Comparison of ENCODE assay signal across 8 cellular contexts in the genomic region with DNA sequence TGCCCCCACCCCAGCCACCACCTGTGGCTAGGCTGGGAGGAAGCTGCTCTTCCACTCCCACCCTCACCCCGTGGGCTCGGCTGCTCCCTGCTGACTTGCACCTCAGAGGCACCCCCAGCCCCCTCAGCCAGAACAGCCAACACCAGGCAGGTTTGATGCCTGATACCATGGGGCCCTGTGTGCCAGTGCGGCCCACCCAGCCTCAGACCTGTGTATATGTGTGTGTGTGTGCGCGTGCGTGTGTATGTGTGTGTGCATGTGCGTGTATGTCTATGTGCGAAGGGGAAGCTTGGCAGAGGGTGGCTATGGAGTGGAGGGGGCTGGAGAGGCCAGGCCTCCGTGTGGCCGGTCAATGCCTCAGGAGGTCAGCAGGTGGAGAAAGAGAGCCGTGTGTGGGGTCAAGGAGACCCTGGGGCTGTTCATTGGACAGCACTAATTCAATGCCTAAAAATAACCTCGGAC. TPM values are rescaled to one million over a fixed set of nuclear protein-coding genes. Genes with fewer than 3 reads are reported as not detected.
A peak's percentile ranks its signal among the peaks of the same experiment; 100 is the strongest.
DNase-seq lines count a peak whose midpoint lies in the region; ATAC-seq and TF ChIP-seq lines count a peak whose summit lies in the region.

No MANE protein-coding gene starts in this region.

- no peaks in the 10 kb centered on the region for H3K27me3 ChIP-seq in PC-9 (ENCODE audit: insufficient read depth, low read depth)
- H3K27me3 ChIP-seq in CD4-positive, alpha-beta T cell (ENCODE audit: control insufficient read depth, insufficient read depth, low read length), result no peaks in the 10 kb centered on the region

- peaks cover 5% of the 10 kb centered on the region; the same call in 1 of the 2 replicates for H3F3A ChIP-seq in PC-9 (ENCODE audit: insufficient read depth, low read depth)

- no peaks in the 10 kb centered on the region; the same call in none of the 2 replicates for H4K20me1 ChIP-seq in PC-9 (ENCODE audit: insufficient read depth)

- no peaks in the 10 kb centered on the region for H3K36me3 ChIP-seq in PC-9 (ENCODE audit: low read depth)

- H3K27ac Mint-ChIP-seq in CD4-positive, alpha-beta T cell, result no peak overlapping the region

- POLR2A ChIA-PET in PC-9 (lab: Charles Lee; ENCODE audit: unreplicated experiment), result no interaction called here
- POLR2A ChIA-PET in CD4-positive, alpha-beta T cell (lab: Charles Lee), result no interaction called here

- TF ChIP-seq CTCF in GM12865 (IDR thresholded peaks at IDR 0.05; ENCODE audit: insufficient read depth, low read depth, low read length, missing control alignments) (peak; percentile 29), PC-9 (conservative IDR thresholded peaks at IDR 0.05) (peak; percentile 60), fibroblast of the aortic adventitia (IDR thresholded peaks at IDR 0.05; ENCODE audit: insufficient read depth, low read length) (peak; percentile 65)
- no peak for TF ChIP-seq CTCF in CD4-positive, alpha-beta T cell (IDR thresholded peaks at IDR 0.05)

- DNase-seq in GM12865 (ENCODE audit: low read depth) (peak; percentile 23), PC-9 (peak in 1 of 2 experiments; percentile 39), fibroblast of the aortic adventitia (ENCODE audit: low read depth) (peak; percentile 33), retina (peak; percentile 80), T1000 (lab: John Stamatoyannopoulos, UW) (no peak)
- DNase-seq in CD4-positive, alpha-beta T cell, result no peak

- no peak overlapping the region for H3K27ac ChIP-seq in PC-9
- no peak overlapping the region for H3K27ac ChIP-seq in CD4-positive, alpha-beta T cell (ENCODE audit: low read depth, low read length)

- H3K36me3 Mint-ChIP-seq in CD4-positive, alpha-beta T cell (ENCODE audit: low read depth), result no peaks in the 10 kb centered on the region

- no peaks in the 10 kb centered on the region for H3K27me3 Mint-ChIP-seq in CD4-positive, alpha-beta T cell

- CTCF ChIA-PET in PC-9 (lab: Charles Lee), result no interaction called here
- CTCF ChIA-PET in CD4-positive, alpha-beta T cell (lab: Charles Lee), result interaction anchor here (0.7 kb wide), 1 partner anchor 53 kb away, joined by 3 read pairs; no protein-coding TSS in a partner anchor

- H3K4me1 ChIP-seq in PC-9 (replicated peaks; ENCODE audit: insufficient read depth), result peaks cover 9% of the 10 kb centered on the region; the same call in 1 of the 2 replicates

- no peak overlapping the region for H2AFZ ChIP-seq in PC-9

- H3K9me3 ChIP-seq in PC-9 (ENCODE audit: insufficient read depth, low read depth), result no peaks in the 10 kb centered on the region
- H3K9me3 ChIP-seq in CD4-positive, alpha-beta T cell (ENCODE audit: control insufficient read depth, low read length), result no peaks in the 10 kb centered on the region

- BruUV-seq in PC-9 (replicated peaks; lab: Mats Ljungman, UMichigan), result no TSS peak

- H3K4me2 ChIP-seq in PC-9, result no peak overlapping the region

- intact Hi-C loops in PC-9 (cut with micrococcal nuclease; ENCODE audit: unreplicated experiment), result loop anchor here (2.0 to 5.0 kb wide), 4 partner anchors 57 to 487 kb away; no protein-coding TSS in a partner anchor
- intact Hi-C loops in CD4-positive, alpha-beta T cell (cut with DNase I, micrococcal nuclease), result no loop called here

- H3K4me1 Mint-ChIP-seq in CD4-positive, alpha-beta T cell (ENCODE audit: low read depth), result no peaks in the 10 kb centered on the region

- H3K4me3 ChIP-seq in GM12865 (ENCODE audit: low read depth, low read length), result no peak overlapping the region
- H3K4me3 ChIP-seq in PC-9, result no peak overlapping the region
- H3K4me3 ChIP-seq in fibroblast of the aortic adventitia (ENCODE audit: low read depth, low read length), result no peak overlapping the region

- H3K9me3 Mint-ChIP-seq in CD4-positive, alpha-beta T cell, result no peaks in the 10 kb centered on the region

- H3K79me2 ChIP-seq in PC-9 (ENCODE audit: low read depth), result no peaks in the 10 kb centered on the region

- ATAC-seq in CD4-positive, alpha-beta T cell (ENCODE audit: poor library complexity), result no peak
- ATAC-seq in GM18517 (IDR thresholded peaks at IDR 0.05; ENCODE audit: unreplicated experiment) (no peak), GM21447 (IDR thresholded peaks at IDR 0.05; ENCODE audit: unreplicated experiment) (no peak)

- H3K4me3 Mint-ChIP-seq in CD4-positive, alpha-beta T cell, result no peak overlapping the region

- H3K9me2 ChIP-seq in PC-9 (ENCODE audit: insufficient read depth), result no peaks in the 10 kb centered on the region

RNA-seq across cellular contexts. Expression of gene DAB2IP, which starts 16.6 kb away (rescaled TPM):
- total RNA-seq in PC-9 (2021) (46.7 and 59.9 TPM in 2 replicates), fibroblast of the aortic adventitia (ENCODE audit: low replicate concordance) (11.4 and 17.4 TPM in 2 replicates)
- total RNA-seq in CD4-positive, alpha-beta T cell, result under 1 TPM in 1 of 2 experiments, not detected in 1; 0.06 TPM

Comparison
In these comparisons a context has a peak if more than half of its experiments do, and no peak if none do; other contexts are left out.
1. DNase-seq: peak in GM12865 (single experiment), fibroblast of the aortic adventitia (single experiment) and retina (single experiment); none in T1000 (single experiment) and CD4-positive, alpha-beta T cell (0 of 10).
2. RNA of gene DAB2IP, which starts 16.6 kb away (total RNA-seq): 46.7 to 59.9 TPM in PC-9 and 11.4 to 17.4 TPM in fibroblast of the aortic adventitia; 0.06 TPM in CD4-positive, alpha-beta T cell; every median in the first group is over 10 times any median in the second.